In genomic region chr20:44071057-44071456, GRCh38 we compare ENCODE assay signal across 23 cellular contexts.
DNase-seq lines count a peak whose midpoint lies in the region; ATAC-seq and TF ChIP-seq lines count a peak whose summit lies in the region.
"Had no signal": no experiment of that assay in that cellular context is flagged by ENCODE, and none has a peak within 500 bp of the region (broad histone marks: within the 10 kb centered on the region; RNA-seq: fewer than 3 reads in every experiment).

No MANE protein-coding gene starts in this region.

- H3K9me2 ChIP-seq in MM.1S (replicated peaks; ENCODE audit: insufficient read depth, low read length), result no peaks in the 10 kb centered on the region

- peaks cover 64% of the 10 kb centered on the region for H3K4me1 Mint-ChIP-seq in activated naive CD8-positive, alpha-beta T cell treated with anti-CD3 and anti-CD28 coated beads, Interleukin-2, amount 10 ng/mL, durations not matched to agents 7 days and 5 days
- H3K4me1 Mint-ChIP-seq in activated naive CD8-positive, alpha-beta T cell treated with anti-CD3 and anti-CD28 coated beads, Interleukin-2, amount 50 U/mL, for 24 hours, result peaks cover 75% of the 10 kb centered on the region

- no peaks in the 10 kb centered on the region for H4K20me1 ChIP-seq in MM.1S (ENCODE audit: insufficient read depth, low read length)

- no peaks in the 10 kb centered on the region for H3K36me3 Mint-ChIP-seq in activated naive CD8-positive, alpha-beta T cell treated with anti-CD3 and anti-CD28 coated beads, Interleukin-2, amount 10 ng/mL, durations not matched to agents 7 days and 5 days
- H3K36me3 Mint-ChIP-seq in activated naive CD8-positive, alpha-beta T cell treated with anti-CD3 and anti-CD28 coated beads, Interleukin-2, amount 50 U/mL, for 24 hours (ENCODE audit: low read depth), result peaks cover 1% of the 10 kb centered on the region

- no peaks in the 10 kb centered on the region for H3K27me3 ChIP-seq in MM.1S (replicated peaks; ENCODE audit: insufficient read depth, low read length)
- H3K27me3 ChIP-seq in tibial artery, result peaks cover 0 to 16% of the 10 kb centered on the region in 2 donors
- H3K27me3 ChIP-seq: BE2C, cardiac muscle cell had no signal

- 0 out of 2 replicates have a peak, but pooled peaks cover 3% of the 10 kb centered on the region for H3K79me2 ChIP-seq in MM.1S (ENCODE audit: low read length)

- H3K4me1 ChIP-seq in MM.1S (ENCODE audit: low read length), result peaks cover 42% of the 10 kb centered on the region
- peaks cover 0 to 7% (median 0%) of the 10 kb centered on the region in 4 donors for H3K4me1 ChIP-seq in tibial artery
- H3K4me1 ChIP-seq: HAP-1, prostate gland, suprapubic skin had no signal

- H3K36me3 ChIP-seq in MM.1S (replicated peaks; ENCODE audit: insufficient read depth, low read length) (no peaks in the 10 kb centered on the region), tibial artery (no peaks in the 10 kb centered on the region)
- H3K36me3 ChIP-seq: BE2C, cardiac muscle cell, HAP-1, left ventricle myocardium inferior, prostate gland, suprapubic skin had no signal

- peaks cover 34% of the 10 kb centered on the region for H3F3A ChIP-seq in MM.1S (ENCODE audit: insufficient read depth, low read length)

- no peak for ATAC-seq in activated naive CD8-positive, alpha-beta T cell treated with anti-CD3 and anti-CD28 coated beads, Interleukin-2, amount 10 ng/mL, durations not matched to agents 7 days and 5 days (ENCODE audit: low read depth)
- ATAC-seq in activated naive CD8-positive, alpha-beta T cell treated with anti-CD3 and anti-CD28 coated beads, Interleukin-2, amount 50 U/mL, for 24 hours, result no peak
- no peak for ATAC-seq in HG03571 (IDR thresholded peaks at IDR 0.05; ENCODE audit: unreplicated experiment)
- ATAC-seq in GM19463 (IDR thresholded peaks at IDR 0.05; ENCODE audit: unreplicated experiment), result no peak

- H3K9ac ChIP-seq in MM.1S (ENCODE audit: low read length), result peak overlapping the region; percentile 100

- peak overlapping the region; percentile 100 for H3K4me2 ChIP-seq in MM.1S (ENCODE audit: low read depth, low read length)

- H3K9me3 ChIP-seq in MM.1S (replicated peaks; ENCODE audit: insufficient read depth, low read length) (no peaks in the 10 kb centered on the region), tibial artery (no peaks in the 10 kb centered on the region)
- H3K9me3 ChIP-seq: BE2C, HAP-1, left ventricle myocardium inferior, prostate gland, suprapubic skin had no signal

- H3K9me3 Mint-ChIP-seq in activated naive CD8-positive, alpha-beta T cell treated with anti-CD3 and anti-CD28 coated beads, Interleukin-2, amount 10 ng/mL, durations not matched to agents 7 days and 5 days, result no peaks in the 10 kb centered on the region
- H3K9me3 Mint-ChIP-seq in activated naive CD8-positive, alpha-beta T cell treated with anti-CD3 and anti-CD28 coated beads, Interleukin-2, amount 50 U/mL, for 24 hours, result no peaks in the 10 kb centered on the region
- H3K9me3 Mint-ChIP-seq: dendritic cell treated with granulocyte-macrophage colony-stimulating factor and Interleukin-4, amounts not matched to agents 40 ng/mL and 50 ng/mL, for 4 days; nephron progenitor cell had no signal

- no peak overlapping the region for H2AFZ ChIP-seq in MM.1S (ENCODE audit: low read length)

- H3K27ac ChIP-seq in MM.1S (ENCODE audit: low read length) (peak overlapping the region; percentile 99), tibial artery (no peak overlapping the region)
- H3K27ac ChIP-seq: cardiac muscle cell, left ventricle myocardium inferior, prostate gland, suprapubic skin had no signal

- POLR2A ChIA-PET in activated naive CD8-positive, alpha-beta T cell treated with anti-CD3 and anti-CD28 coated beads, Interleukin-2, amount 10 ng/mL, durations not matched to agents 7 days and 5 days (lab: Charles Lee), result interaction anchor here (0.9 kb wide), 1 partner anchor 41 kb away, joined by 3 read pairs; no protein-coding TSS in a partner anchor

- no peak overlapping the region for H3K4me3 ChIP-seq in MM.1S (ENCODE audit: low read length)
- no peak overlapping the region for H3K4me3 ChIP-seq in tibial artery
- H3K4me3 ChIP-seq: cardiac muscle cell, HAP-1, left ventricle myocardium inferior, prostate gland, suprapubic skin had no signal

- peak; percentile 28 for DNase-seq in activated naive CD8-positive, alpha-beta T cell treated with anti-CD3 and anti-CD28 coated beads, Interleukin-2, amount 10 ng/mL, durations not matched to agents 7 days and 5 days
- no peak for DNase-seq in activated naive CD8-positive, alpha-beta T cell treated with anti-CD3 and anti-CD28 coated beads, Interleukin-2, amount 50 U/mL, for 24 hours
- DNase-seq in MM.1S (no peak), mesenteric fat pad (ENCODE audit: low spot score) (peak; percentile 72), tibial artery (peak; percentile 7 to 24), cerebellar nuclear complex (lab: John Stamatoyannopoulos, UW) (no peak)
- DNase-seq: activated CD4-positive, CD25-positive, alpha-beta regulatory T cell treated with anti-CD3 and anti-CD28 coated beads, Interleukin-2, amount 50 U/mL, for 72 hours; activated naive CD4-positive, alpha-beta T cell treated with Interleukin-2 at 50 U/mL for 16 hours; BE2C; left ventricle myocardium inferior; midbrain; NCI-H1436; NCI-H510A; nephron progenitor cell; NK-92 treated with Interleukin-12 subunit alpha and Interleukin-12 subunit beta, amount 100 ng/mL, for 24 hours; SIG-M5 had no signal

- H3K27me3 Mint-ChIP-seq in activated naive CD8-positive, alpha-beta T cell treated with anti-CD3 and anti-CD28 coated beads, Interleukin-2, amount 10 ng/mL, durations not matched to agents 7 days and 5 days, result peaks cover 6% of the 10 kb centered on the region
- H3K27me3 Mint-ChIP-seq in activated naive CD8-positive, alpha-beta T cell treated with anti-CD3 and anti-CD28 coated beads, Interleukin-2, amount 50 U/mL, for 24 hours, result peaks cover 2% of the 10 kb centered on the region

- H3K4me3 Mint-ChIP-seq in activated naive CD8-positive, alpha-beta T cell treated with anti-CD3 and anti-CD28 coated beads, Interleukin-2, amount 10 ng/mL, durations not matched to agents 7 days and 5 days, result no peak overlapping the region
- no peak overlapping the region for H3K4me3 Mint-ChIP-seq in activated naive CD8-positive, alpha-beta T cell treated with anti-CD3 and anti-CD28 coated beads, Interleukin-2, amount 50 U/mL, for 24 hours
- H3K4me3 Mint-ChIP-seq: dendritic cell treated with granulocyte-macrophage colony-stimulating factor and Interleukin-4, amounts not matched to agents 40 ng/mL and 50 ng/mL, for 4 days; nephron progenitor cell had no signal

- TF ChIP-seq CTCF in MM.1S (IDR thresholded peaks at IDR 0.05; ENCODE audit: low read length) (no peak), tibial artery (IDR thresholded peaks at IDR 0.05) (no peak)

- intact Hi-C loops in tibial artery (cut with DNase I; ENCODE audit: low total_unique reads), result loop anchor here (10.0 kb wide), 1 partner anchor 86 kb away; no protein-coding TSS in a partner anchor

- peak overlapping the region; percentile 99 for H3K27ac Mint-ChIP-seq in activated naive CD8-positive, alpha-beta T cell treated with anti-CD3 and anti-CD28 coated beads, Interleukin-2, amount 10 ng/mL, durations not matched to agents 7 days and 5 days
- no peak overlapping the region for H3K27ac Mint-ChIP-seq in activated naive CD8-positive, alpha-beta T cell treated with anti-CD3 and anti-CD28 coated beads, Interleukin-2, amount 50 U/mL, for 24 hours
- H3K27ac Mint-ChIP-seq: dendritic cell treated with granulocyte-macrophage colony-stimulating factor and Interleukin-4, amounts not matched to agents 40 ng/mL and 50 ng/mL, for 4 days; nephron progenitor cell had no signal

Comparison
In these comparisons a context has a peak if more than half of its experiments do, and no peak if none do; other contexts are left out.
1. DNase-seq: peak in activated naive CD8-positive, alpha-beta T cell treated with anti-CD3 and anti-CD28 coated beads, Interleukin-2, amount 10 ng/mL, durations not matched to agents 7 days and 5 days (single experiment), mesenteric fat pad (single experiment) and tibial artery (2 of 2); none in activated naive CD8-positive, alpha-beta T cell treated with anti-CD3 and anti-CD28 coated beads, Interleukin-2, amount 50 U/mL, for 24 hours (single experiment), MM.1S (single experiment) and cerebellar nuclear complex (0 of 2).